ENCODE assay signal across 8 cellular contexts in genomic region chr22:46035380-46035741, GRCh38. TPM values are rescaled to one million over a fixed set of nuclear protein-coding genes. Genes with fewer than 3 reads are reported as not detected.
DNase-seq lines count a peak whose midpoint lies in the region; ATAC-seq, FAIRE-seq and TF ChIP-seq lines count a peak whose summit lies in the region.

No MANE protein-coding gene starts in this region.

- H3K9me3 ChIP-seq in adrenal gland (replicated peaks in 1 of 3) (no peaks in the 10 kb centered on the region), kidney (ENCODE audit: control insufficient read depth in 1 of 2, low read length in 2 of 2) (no peaks in the 10 kb centered on the region), suprapubic skin (no peaks in the 10 kb centered on the region)

- H3K4me3 Mint-ChIP-seq in activated CD4-positive, alpha-beta T cell treated with anti-CD3 and anti-CD28 coated beads, Interleukin-2, amount 10 ng/mL, durations not matched to agents 24 days and 14 days = peak overlapping the region; percentile 79

- H3K36me3 Mint-ChIP-seq in activated CD4-positive, alpha-beta T cell treated with anti-CD3 and anti-CD28 coated beads, Interleukin-2, amount 10 ng/mL, durations not matched to agents 24 days and 14 days (ENCODE audit: low read depth) = no peaks in the 10 kb centered on the region

- no peaks in the 10 kb centered on the region for H3K27me3 Mint-ChIP-seq in activated CD4-positive, alpha-beta T cell treated with anti-CD3 and anti-CD28 coated beads, Interleukin-2, amount 10 ng/mL, durations not matched to agents 24 days and 14 days

- H3K9ac ChIP-seq in kidney (ENCODE audit: low read length in 2 of 2) = peak overlapping the region; percentile 80 to 83

- no peaks in the 10 kb centered on the region for H3K9me3 Mint-ChIP-seq in activated CD4-positive, alpha-beta T cell treated with anti-CD3 and anti-CD28 coated beads, Interleukin-2, amount 10 ng/mL, durations not matched to agents 24 days and 14 days

- intact Hi-C loops in activated CD4-positive, alpha-beta T cell treated with anti-CD3 and anti-CD28 coated beads, Interleukin-2, amount 10 ng/mL, durations not matched to agents 24 days and 14 days (cut with micrococcal nuclease) = no loop called here
- intact Hi-C loops in adrenal gland (cut with DNase I) = no loop called here
- intact Hi-C loops in kidney (cut with DNase I) = no loop called here

- FAIRE-seq in kidney (lab: Jason Lieb, UNC) = no peak

- WGBS in adrenal gland, 4 donors = 3 to 6% (median 4%) methylated on average over 12 to 16 of the region's 16 CpGs
- 2% methylated on average over 14 of the region's 16 CpGs for whole genome bisulfite sequencing in suprapubic skin

- H3K27ac ChIP-seq in adrenal gland (peak overlapping the region; percentile 58 to 96 (median 89)), kidney (ENCODE audit: low read depth in 2 of 2, low read length in 2 of 2) (peak overlapping the region in 1 of 2 donors; percentile 94), suprapubic skin (peak overlapping the region; percentile 86)

- H3K36me3 ChIP-seq in adrenal gland (replicated peaks in 1 of 2) (no peaks in the 10 kb centered on the region), kidney (ENCODE audit: control insufficient read depth in 1 of 2, insufficient read depth in 2 of 2, low read length in 2 of 2) (no peaks in the 10 kb centered on the region), suprapubic skin (no peaks in the 10 kb centered on the region)

- no peak for DNase-seq in activated CD4-positive, alpha-beta T cell treated with anti-CD3 and anti-CD28 coated beads, Interleukin-2, amount 10 ng/mL, durations not matched to agents 24 days and 14 days
- no peak for DNase-seq in activated CD4-positive, alpha-beta T cell treated with anti-CD3 and anti-CD28 coated beads for 48 hours
- DNase-seq in adrenal gland (no peak), kidney (no peak), suprapubic skin (ENCODE audit: low spot score in 2 of 2) (no peak), GM20000 (ENCODE audit: low spot score) (no peak), H4 (ENCODE audit: low spot score) (no peak)

- TF ChIP-seq POLR2A in adrenal gland (IDR thresholded peaks at IDR 0.05) = no peak
- no peak for TF ChIP-seq POLR2A in suprapubic skin (IDR thresholded peaks at IDR 0.05)

- peaks cover 13% of the 10 kb centered on the region for H3K4me1 Mint-ChIP-seq in activated CD4-positive, alpha-beta T cell treated with anti-CD3 and anti-CD28 coated beads, Interleukin-2, amount 10 ng/mL, durations not matched to agents 24 days and 14 days

- H3K4me3 ChIP-seq in adrenal gland (peak overlapping the region in 1 of 4 donors; percentile 49), kidney (ENCODE audit: low read length in 2 of 2) (peak overlapping the region; percentile 66 to 70), suprapubic skin (peak overlapping the region; percentile 59)

- ATAC-seq in GM19463 (IDR thresholded peaks at IDR 0.05; ENCODE audit: unreplicated experiment) = no peak

- TF ChIP-seq CTCF in adrenal gland (IDR thresholded peaks at IDR 0.05) (no peak), kidney (IDR thresholded peaks at IDR 0.05; ENCODE audit: borderline replicate concordance, extremely low read depth, insufficient read depth) (no peak), suprapubic skin (IDR thresholded peaks at IDR 0.05) (no peak), GM20000 (IDR thresholded peaks at IDR 0.05; ENCODE audit: extremely low read depth, missing control alignments) (no peak)

- no peaks in the 10 kb centered on the region for H3K27me3 ChIP-seq in adrenal gland
- no peaks in the 10 kb centered on the region for H3K27me3 ChIP-seq in suprapubic skin

- H3K27ac Mint-ChIP-seq in activated CD4-positive, alpha-beta T cell treated with anti-CD3 and anti-CD28 coated beads, Interleukin-2, amount 10 ng/mL, durations not matched to agents 24 days and 14 days = peak overlapping the region; percentile 65

- TF ChIP-seq EP300 in suprapubic skin (IDR thresholded peaks at IDR 0.05) = no peak

- peaks cover 25 to 39% of the 10 kb centered on the region in 2 donors for H3K4me1 ChIP-seq in adrenal gland (replicated peaks in 1 of 2)
- H3K4me1 ChIP-seq in kidney (ENCODE audit: control insufficient read depth in 1 of 2, insufficient read depth in 1 of 2, low read depth in 1 of 2, low read length in 2 of 2) = peaks cover 4 to 12% of the 10 kb centered on the region in 2 donors
- peaks cover 64% of the 10 kb centered on the region for H3K4me1 ChIP-seq in suprapubic skin

RNA-seq across cellular contexts. Expression of gene WNT7B, which starts 58.4 kb away (rescaled TPM):
- total RNA-seq in activated CD4-positive, alpha-beta T cell treated with anti-CD3 and anti-CD28 coated beads, Interleukin-2, amount 10 ng/mL, durations not matched to agents 24 days and 14 days = not detected in 2 replicates
- total RNA-seq in adrenal gland = under 1 TPM in 3 of 8 donors, not detected in 5; 0.07 to 0.24 (median 0.13) TPM
- polyA plus RNA-seq in adrenal gland = under 1 TPM in 1 of 3 donors, not detected in 2; 0.16 TPM
- total RNA-seq in kidney = 1.6 TPM
- 2.4 TPM for polyA plus RNA-seq in kidney (ENCODE audit: insufficient read depth, low read depth, low replicate concordance)
- total RNA-seq in suprapubic skin = 10 to 100 TPM; 18.7 to 54.4 (median 44.1) TPM
- 0.66 and 1.9 TPM in 2 replicates for total RNA-seq in H4 (2014; rRNA removed; shearing (Covaris generic))
